13 cellular contexts compared by ENCODE assay signal in genomic region chr3:52292247-52293065, GRCh38. TPM values are rescaled to one million over a fixed set of nuclear protein-coding genes. Genes with fewer than 3 reads are reported as not detected.
DNase-seq lines count a peak whose midpoint lies in the region; ATAC-seq, FAIRE-seq and TF ChIP-seq lines count a peak whose summit lies in the region.
"Had no signal": no experiment of that assay in that cellular context is flagged by ENCODE, and none has a peak within 500 bp of the region (broad histone marks: within the 10 kb centered on the region; RNA-seq: fewer than 3 reads in every experiment).

No MANE protein-coding gene starts in this region.

- H3K27ac Mint-ChIP-seq in natural killer cell treated with Interleukin-12 subunit alpha and Interleukin-12 subunit beta and Interleukin-15 and Interleukin-18, amount 100 ng/mL, for 72 hours, result no peak overlapping the region
- H3K27ac Mint-ChIP-seq in natural killer cell, result no peak overlapping the region
- no peak overlapping the region for H3K27ac Mint-ChIP-seq in immature natural killer cell

- H3K9me3 Mint-ChIP-seq in natural killer cell treated with Interleukin-12 subunit alpha and Interleukin-12 subunit beta and Interleukin-15 and Interleukin-18, amount 100 ng/mL, for 72 hours, result no peaks in the 10 kb centered on the region
- H3K9me3 Mint-ChIP-seq in natural killer cell (no peaks in the 10 kb centered on the region), immature natural killer cell (no peaks in the 10 kb centered on the region)

- no peak overlapping the region for H3K56ac ChIP-seq in H1 (replicated peaks; ENCODE audit: insufficient read length, low read depth, low read length)

- no peaks in the 10 kb centered on the region for H3K27me3 Mint-ChIP-seq in natural killer cell treated with Interleukin-12 subunit alpha and Interleukin-12 subunit beta and Interleukin-15 and Interleukin-18, amount 100 ng/mL, for 72 hours
- H3K27me3 Mint-ChIP-seq in natural killer cell (ENCODE audit: low read depth in 2 of 2) (no peaks in the 10 kb centered on the region), immature natural killer cell (ENCODE audit: low read depth in 3 of 3) (peaks cover 6 to 11% (median 7%) of the 10 kb centered on the region in 3 donors)

- H3K9ac ChIP-seq in H1 (replicated peaks in 1 of 4; ENCODE audit: extremely low read depth in 1 of 4, low read depth in 3 of 4, low read length in 3 of 4) (no peak overlapping the region), mesenchymal stem cell (ENCODE audit: low read length) (no peak overlapping the region)

- TF ChIP-seq RAD21 in H1 (IDR thresholded peaks at IDR 0.05 in 1 of 2, conservative IDR thresholded peaks at IDR 0.05 in 1 of 2; ENCODE audit: low read depth in 2 of 2, low read length in 2 of 2), result no peak

- no peak overlapping the region for H4K91ac ChIP-seq in H1 (replicated peaks; ENCODE audit: insufficient read length, low read length)
- peak overlapping the region; percentile 31 for H4K91ac ChIP-seq in mesenchymal stem cell (ENCODE audit: low read length)

- H3K36me3 ChIP-seq in H1 (ENCODE audit: control insufficient read depth in 2 of 4, insufficient read depth in 4 of 4, low read length in 3 of 4) (no peaks in the 10 kb centered on the region), mesenchymal stem cell (ENCODE audit: control insufficient read depth in 1 of 2, insufficient read depth in 2 of 2, low read depth in 1 of 2, low read length in 2 of 2) (peaks cover 30 to 67% of the 10 kb centered on the region in 2 experiments)

- no peak overlapping the region for H3K4me3 Mint-ChIP-seq in natural killer cell treated with Interleukin-12 subunit alpha and Interleukin-12 subunit beta and Interleukin-15 and Interleukin-18, amount 100 ng/mL, for 72 hours
- no peak overlapping the region for H3K4me3 Mint-ChIP-seq in natural killer cell
- no peak overlapping the region for H3K4me3 Mint-ChIP-seq in immature natural killer cell

- no peaks in the 10 kb centered on the region for H3K9me3 ChIP-seq in H1 (ENCODE audit: insufficient read depth in 2 of 2, low read depth in 1 of 2, low read length in 1 of 2)
- H3K9me3 ChIP-seq in mesenchymal stem cell (ENCODE audit: control insufficient read depth, low read length), result no peaks in the 10 kb centered on the region

- H3K27me3 ChIP-seq in H1 (replicated peaks in 1 of 4; ENCODE audit: control insufficient read depth in 3 of 4, extremely low read depth in 1 of 4, insufficient read depth in 3 of 4, low read length in 3 of 4) (peaks cover 0 to under 1% (median under 1%) of the 10 kb centered on the region in 4 experiments; a peak in 2 of 7 replicates), mesenchymal stem cell (ENCODE audit: control insufficient read depth in 1 of 2, insufficient read depth in 1 of 2, low read length in 2 of 2) (peaks cover 0 to 4% of the 10 kb centered on the region in 2 experiments)

- no peak overlapping the region for H2BK20ac ChIP-seq in H1 (ENCODE audit: low read length)

- H3K23ac ChIP-seq in H1 (ENCODE audit: insufficient read length) (no peak overlapping the region), mesenchymal stem cell (ENCODE audit: low read length in 2 of 2) (no peak overlapping the region)

- H3K27ac ChIP-seq in H1 (ENCODE audit: low read depth, low read length) (no peak overlapping the region), mesenchymal stem cell (ENCODE audit: low read length, poor library complexity, severe bottlenecking) (no peak overlapping the region)

- no peak overlapping the region for H2AFZ ChIP-seq in H1 (ENCODE audit: low read length)
- no peak overlapping the region for H2AFZ ChIP-seq in mesenchymal stem cell (ENCODE audit: low read depth, low read length)

- H3K23me2 ChIP-seq in H1 (ENCODE audit: low read depth, low read length), result no peaks in the 10 kb centered on the region; the same call in 1 of the 2 replicates

- H3K4me2 ChIP-seq in H1 (ENCODE audit: insufficient read depth in 1 of 2, low read depth in 2 of 2, low read length in 2 of 2) (no peak overlapping the region), mesenchymal stem cell (ENCODE audit: low read length, poor library complexity, severe bottlenecking) (no peak overlapping the region)

- TF ChIP-seq POLR2A in H1 (IDR thresholded peaks at IDR 0.05; ENCODE audit: control extremely low read depth in 1 of 2, low read depth in 2 of 2, low read length in 2 of 2), result no peak

- H3K79me2 ChIP-seq in H1 (ENCODE audit: control insufficient read depth in 1 of 2, insufficient read depth in 2 of 2, low read length in 2 of 2), result no peaks in the 10 kb centered on the region

- no peak for FAIRE-seq in H1 (lab: Jason Lieb, UNC)
- FAIRE-seq: H54 had no signal

- CTCF ChIA-PET in H1 (lab: Charles Lee; ENCODE audit: partially characterized antibody), result interaction anchor here (0.6 to 15.3 kb wide), 25 partner anchors 7 to 216 kb away, joined by 3 to 198 read pairs (median 5); partner anchors contain the start of gene TWF2

- H2AK5ac ChIP-seq in H1 (ENCODE audit: low read depth, low read length) (no peak overlapping the region), mesenchymal stem cell (ENCODE audit: low read length, severe bottlenecking) (no peak overlapping the region)

- H3K4ac ChIP-seq in H1 (replicated peaks; ENCODE audit: insufficient read length, low read depth, low read length) (no peak overlapping the region), mesenchymal stem cell (ENCODE audit: low read depth in 1 of 2, low read length in 2 of 2) (no peak overlapping the region)

- H3K36me3 Mint-ChIP-seq in natural killer cell treated with Interleukin-12 subunit alpha and Interleukin-12 subunit beta and Interleukin-15 and Interleukin-18, amount 100 ng/mL, for 72 hours, result no peaks in the 10 kb centered on the region
- H3K36me3 Mint-ChIP-seq in natural killer cell (no peaks in the 10 kb centered on the region), immature natural killer cell (peaks cover 4 to 18% (median 15%) of the 10 kb centered on the region in 3 donors)

- no peak for ATAC-seq in natural killer cell treated with Interleukin-12 subunit alpha and Interleukin-12 subunit beta and Interleukin-15 and Interleukin-18, amount 100 ng/mL, for 72 hours
- ATAC-seq in natural killer cell (no peak), HG03432 (IDR thresholded peaks at IDR 0.05; ENCODE audit: unreplicated experiment) (no peak)

- POLR2A ChIA-PET in H1 (lab: Charles Lee; ENCODE audit: partially characterized antibody), result interaction anchor here (0.9 to 6.5 kb wide), 4 partner anchors 8 to 280 kb away, joined by 3 to 76 read pairs (median 4); partner anchors contain the start of gene WDR82

- H4K20me1 ChIP-seq in H1 (replicated peaks in 1 of 2; ENCODE audit: control insufficient read depth in 1 of 2, insufficient read depth in 2 of 2, low read length in 2 of 2), result no peaks in the 10 kb centered on the region

- peaks cover 22 to 27% of the 10 kb centered on the region in 2 donors for H3K4me1 Mint-ChIP-seq in natural killer cell treated with Interleukin-12 subunit alpha and Interleukin-12 subunit beta and Interleukin-15 and Interleukin-18, amount 100 ng/mL, for 72 hours (ENCODE audit: low read depth in 2 of 2)
- H3K4me1 Mint-ChIP-seq in natural killer cell (peaks cover 23 to 44% of the 10 kb centered on the region in 2 donors), immature natural killer cell (peaks cover 17 to 21% of the 10 kb centered on the region in 2 donors)

- H4K8ac ChIP-seq in H1 (ENCODE audit: extremely low read depth, insufficient read depth, low read length) (peak overlapping the region; percentile 31; the same call in 1 of the 2 replicates), mesenchymal stem cell (ENCODE audit: low read length) (peak overlapping the region; percentile 28)

- H2BK15ac ChIP-seq in H1 (ENCODE audit: low read length) (no peak overlapping the region), mesenchymal stem cell (ENCODE audit: low read depth, poor library complexity, severe bottlenecking) (no peak overlapping the region)

- H3K18ac ChIP-seq in H1 (ENCODE audit: extremely low read depth, low read length), result no peak overlapping the region
- no peak overlapping the region for H3K18ac ChIP-seq in mesenchymal stem cell (ENCODE audit: low read depth in 1 of 2, low read length in 2 of 2)

- H2BK5ac ChIP-seq in H1 (ENCODE audit: low read depth, low read length) (peak overlapping the region; percentile 1; the same call in 1 of the 2 replicates), mesenchymal stem cell (ENCODE audit: low read depth, low read length, poor library complexity, severe bottlenecking) (no peak overlapping the region)

- H4K5ac ChIP-seq in H1 (ENCODE audit: insufficient read length, low read depth, low read length), result no peak overlapping the region

- no peak overlapping the region for H3K4me3 ChIP-seq in H1 (ENCODE audit: extremely low read depth in 1 of 4, insufficient read depth in 2 of 4, low read depth in 3 of 4, low read length in 4 of 4)
- H3K4me3 ChIP-seq in mesenchymal stem cell (ENCODE audit: insufficient read depth in 1 of 2, low read depth in 1 of 2, low read length in 2 of 2), result no peak overlapping the region

- peaks cover 0 to 2% (median 0%) of the 10 kb centered on the region in 4 experiments; a peak in 1 of 7 replicates for H3K4me1 ChIP-seq in H1 (replicated peaks in 1 of 4; ENCODE audit: control insufficient read depth in 3 of 4, insufficient read depth in 4 of 4, low read length in 3 of 4)
- H3K4me1 ChIP-seq in mesenchymal stem cell (ENCODE audit: control insufficient read depth, insufficient read depth, low read depth, low read length), result peaks cover 16% of the 10 kb centered on the region

- DNase-seq in natural killer cell treated with Interleukin-12 subunit alpha and Interleukin-12 subunit beta and Interleukin-15 and Interleukin-18, amount 100 ng/mL, for 72 hours (ENCODE audit: low spot score), result peak; percentile 39
- DNase-seq in natural killer cell (no peak), H1 (ENCODE audit: low read depth in 1 of 2, low spot score in 2 of 2) (no peak), mesenchymal stem cell (no peak), SHP77 (lab: John Stamatoyannopoulos, UW) (no peak), immature natural killer cell (no peak)
- DNase-seq: COR-L47, Kasumi-1, NCI-H1105, NCI-H1694, NCI-H510A treated with DMSO at 0.1 percent for 48 hours had no signal

- H3K79me1 ChIP-seq in H1 (ENCODE audit: low read depth, low read length) (no peaks in the 10 kb centered on the region; the same call in 1 of the 2 replicates), mesenchymal stem cell (replicated peaks; ENCODE audit: low read length, poor library complexity, severe bottlenecking) (peaks cover 35% of the 10 kb centered on the region)

- no peak overlapping the region for H2BK12ac ChIP-seq in H1 (ENCODE audit: low read depth, low read length)
- no peak overlapping the region for H2BK12ac ChIP-seq in mesenchymal stem cell (ENCODE audit: low read length in 2 of 2)

- TF ChIP-seq CTCF in natural killer cell (IDR thresholded peaks at IDR 0.05) (no peak), H1 (IDR thresholded peaks at IDR 0.05; ENCODE audit: control extremely low read depth in 1 of 3, insufficient read depth in 1 of 3, low read depth in 1 of 3, low read length in 3 of 3) (no peak)

- TF ChIP-seq EP300 in H1 (IDR thresholded peaks at IDR 0.05; ENCODE audit: borderline replicate concordance in 1 of 2, low read depth in 2 of 2, low read length in 2 of 2), result no peak

- no peak overlapping the region for H3K14ac ChIP-seq in H1 (ENCODE audit: insufficient read length)
- H3K14ac ChIP-seq in mesenchymal stem cell (ENCODE audit: low read length in 2 of 2), result no peak overlapping the region

- H2BK120ac ChIP-seq in H1 (replicated peaks; ENCODE audit: low read depth, low read length) (no peak overlapping the region), mesenchymal stem cell (ENCODE audit: low read depth, low read length) (no peak overlapping the region)

- intact Hi-C loops in natural killer cell (cut with micrococcal nuclease), result no loop called here

- 94% methylated on average over 20 of the region's 20 CpGs; no CpG with 5 or more reads in 1 of the 2 experiments for WGBS in H1 (ENCODE audit: extremely low coverage in 1 of 2, insufficient coverage in 1 of 2, insufficient read length in 1 of 2, insufficient replicate concordance in 2 of 2, low coverage in 1 of 2, low lambda C conversion rate in 2 of 2, missing lambda C conversion rate in 1 of 2), 2 experiments
- 95% methylated on average over 20 of the region's 20 CpGs for WGBS in mesenchymal stem cell

RNA-seq across cellular contexts. Expression of gene GLYCTK, which starts 4.8 kb away (rescaled TPM):
- 10 to 100 TPM; 26.0 to 34.2 TPM for total RNA-seq in natural killer cell treated with Interleukin-12 subunit alpha and Interleukin-12 subunit beta and Interleukin-15 and Interleukin-18, amount 100 ng/mL, for 72 hours
- total RNA-seq in natural killer cell, result 10 to 100 TPM; 43.3 to 60.8 (median 45.2) TPM
- total RNA-seq in H1 (2021; fragmentation: NEBNext Ultra II Directional; extraction: Animal tissue kit (Norgen Biotek cat#: 25700)), result 3.5 and 4.2 TPM in 2 replicates
- 8.7 and 11.1 TPM in 2 replicates for polyA plus RNA-seq in H1 (2011; rRNA removed)
- polyA plus RNA-seq in H1 (2011; cell fraction: cytosol; rRNA removed), result 10.1 TPM
- polyA plus RNA-seq in H1 (2011; cell fraction: nucleus; rRNA removed), result 23.2 TPM
- 4.5 to 7.2 TPM (median 6.2 TPM) in 4 replicates for polyA plus RNA-seq in H1 (2012, experiment 1 of 2)
- 6.8 TPM for polyA plus RNA-seq in H1 (2012, experiment 2 of 2)
- 3.0 TPM for polyA plus RNA-seq in H1 (2013, experiment 1 of 2)
- 2.4 TPM for polyA plus RNA-seq in H1 (2013, experiment 2 of 2)
- polyA minus RNA-seq in H1 (2011; rRNA and poly(A)+ RNA removed), result 6.1 and 8.1 TPM in 2 replicates
- polyA minus RNA-seq in H1 (2011; cell fraction: cytosol; rRNA and poly(A)+ RNA removed), result 4.9 TPM
- polyA minus RNA-seq in H1 (2011; cell fraction: nucleus; rRNA and poly(A)+ RNA removed), result 14.2 TPM
- 2.2 TPM for polyA plus RNA-seq in mesenchymal stem cell (2013, experiment 1 of 2)
- polyA plus RNA-seq in mesenchymal stem cell (2013, experiment 2 of 2), result 2.4 TPM
- polyA plus RNA-seq in immature natural killer cell, result 10 to 100 TPM in 2 of 3 donors, 1 to 10 TPM in 1; 8.2 to 14.5 (median 12.1) TPM

RNA-seq across cellular contexts. Expression of gene WDR82, which starts 14.0 kb away (rescaled TPM):
- 10 to 100 TPM; 82.8 to 87.4 TPM for total RNA-seq in natural killer cell treated with Interleukin-12 subunit alpha and Interleukin-12 subunit beta and Interleukin-15 and Interleukin-18, amount 100 ng/mL, for 72 hours
- total RNA-seq in natural killer cell, result 100 to 1,000 TPM; 108 to 131 (median 109) TPM
- 77.2 and 82.7 TPM in 2 replicates for total RNA-seq in H1 (2021; fragmentation: NEBNext Ultra II Directional; extraction: Animal tissue kit (Norgen Biotek cat#: 25700))
- polyA plus RNA-seq in H1 (2011; rRNA removed) (25.8 and 33.5 TPM in 2 replicates), immature natural killer cell (10 to 100 TPM; 76.9 to 99.5 (median 81.5) TPM)
- polyA plus RNA-seq in H1 (2011; cell fraction: cytosol; rRNA removed), result 39.1 TPM
- 15.2 TPM for polyA plus RNA-seq in H1 (2011; cell fraction: nucleus; rRNA removed)
- polyA plus RNA-seq in H1 (2012, experiment 1 of 2), result 51.4 to 74.4 TPM (median 59.0 TPM) in 4 replicates
- polyA plus RNA-seq in H1 (2012, experiment 2 of 2), result 15.1 TPM
- polyA plus RNA-seq in H1 (2013, experiment 1 of 2), result 26.5 TPM
- polyA plus RNA-seq in H1 (2013, experiment 2 of 2), result 26.3 TPM
- polyA minus RNA-seq in H1 (2011; rRNA and poly(A)+ RNA removed), result 75.6 and 86.5 TPM in 2 replicates
- 38.2 TPM for polyA minus RNA-seq in H1 (2011; cell fraction: cytosol; rRNA and poly(A)+ RNA removed)
- polyA minus RNA-seq in H1 (2011; cell fraction: nucleus; rRNA and poly(A)+ RNA removed), result 25.1 TPM
- 29.2 TPM for polyA plus RNA-seq in mesenchymal stem cell (2013, experiment 1 of 2)
- 30.0 TPM for polyA plus RNA-seq in mesenchymal stem cell (2013, experiment 2 of 2)

RNA-seq across cellular contexts. Expression of gene DNAH1, which starts 23.7 kb away (rescaled TPM):
- 10 to 100 TPM; 24.3 to 35.4 TPM for total RNA-seq in natural killer cell treated with Interleukin-12 subunit alpha and Interleukin-12 subunit beta and Interleukin-15 and Interleukin-18, amount 100 ng/mL, for 72 hours
- total RNA-seq in natural killer cell, result 10 to 100 TPM; 72.3 to 81.7 (median 74.2) TPM
- 0.63 and 1.5 TPM in 2 replicates for total RNA-seq in H1 (2021; fragmentation: NEBNext Ultra II Directional; extraction: Animal tissue kit (Norgen Biotek cat#: 25700))
- polyA plus RNA-seq in H1 (2011; rRNA removed) (1.0 and 1.9 TPM in 2 replicates), immature natural killer cell (1 to 10 TPM in 1 of 3 donors, under 1 TPM in 2; 0.31 to 1.8 (median 0.73) TPM)
- 1.1 TPM for polyA plus RNA-seq in H1 (2011; cell fraction: cytosol; rRNA removed)
- 10.6 TPM for polyA plus RNA-seq in H1 (2011; cell fraction: nucleus; rRNA removed)
- polyA plus RNA-seq in H1 (2012, experiment 1 of 2), result 0.35 to 1.7 TPM (median 1.0 TPM) in 4 replicates
- polyA plus RNA-seq in H1 (2012, experiment 2 of 2), result 0.13 TPM
- 0.22 TPM for polyA plus RNA-seq in H1 (2013, experiment 1 of 2)
- polyA plus RNA-seq in H1 (2013, experiment 2 of 2), result 0.20 TPM
- 4.0 and 4.2 TPM in 2 replicates for polyA minus RNA-seq in H1 (2011; rRNA and poly(A)+ RNA removed)
- 2.2 TPM for polyA minus RNA-seq in H1 (2011; cell fraction: cytosol; rRNA and poly(A)+ RNA removed)
- 6.1 TPM for polyA minus RNA-seq in H1 (2011; cell fraction: nucleus; rRNA and poly(A)+ RNA removed)
- polyA plus RNA-seq in mesenchymal stem cell (2013, experiment 1 of 2), result 1.0 TPM
- polyA plus RNA-seq in mesenchymal stem cell (2013, experiment 2 of 2), result 1.0 TPM

RNA-seq across cellular contexts. Expression of gene PPM1M, which starts 46.9 kb away (rescaled TPM):
- 10 to 100 TPM; 45.7 to 47.7 TPM for total RNA-seq in natural killer cell treated with Interleukin-12 subunit alpha and Interleukin-12 subunit beta and Interleukin-15 and Interleukin-18, amount 100 ng/mL, for 72 hours
- total RNA-seq in natural killer cell, result 10 to 100 TPM; 66.0 to 83.7 (median 77.8) TPM
- 5.2 and 5.4 TPM in 2 replicates for total RNA-seq in H1 (2021; fragmentation: NEBNext Ultra II Directional; extraction: Animal tissue kit (Norgen Biotek cat#: 25700))
- 5.1 and 6.3 TPM in 2 replicates for polyA plus RNA-seq in H1 (2011; rRNA removed)
- 6.3 TPM for polyA plus RNA-seq in H1 (2011; cell fraction: cytosol; rRNA removed)
- polyA plus RNA-seq in H1 (2011; cell fraction: nucleus; rRNA removed), result 15.4 TPM
- 4.8 to 6.4 TPM (median 5.3 TPM) in 4 replicates for polyA plus RNA-seq in H1 (2012, experiment 1 of 2)
- 5.8 TPM for polyA plus RNA-seq in H1 (2012, experiment 2 of 2)
- polyA plus RNA-seq in H1 (2013, experiment 1 of 2), result 2.7 TPM
- 3.0 TPM for polyA plus RNA-seq in H1 (2013, experiment 2 of 2)
- 7.5 and 11.2 TPM in 2 replicates for polyA minus RNA-seq in H1 (2011; rRNA and poly(A)+ RNA removed)
- polyA minus RNA-seq in H1 (2011; cell fraction: cytosol; rRNA and poly(A)+ RNA removed), result 5.2 TPM
- polyA minus RNA-seq in H1 (2011; cell fraction: nucleus; rRNA and poly(A)+ RNA removed), result 2.0 TPM
- polyA plus RNA-seq in mesenchymal stem cell (2013, experiment 1 of 2), result 11.3 TPM
- 10.9 TPM for polyA plus RNA-seq in mesenchymal stem cell (2013, experiment 2 of 2)
- polyA plus RNA-seq in immature natural killer cell, result 10 to 100 TPM; 57.1 to 83.6 (median 66.8) TPM

RNA-seq across cellular contexts. Expression of gene TWF2, which starts 53.5 kb away (rescaled TPM):
- 100 to 1,000 TPM in 1 of 2 donors, 10 to 100 TPM in 1; 90.3 to 117 TPM for total RNA-seq in natural killer cell treated with Interleukin-12 subunit alpha and Interleukin-12 subunit beta and Interleukin-15 and Interleukin-18, amount 100 ng/mL, for 72 hours
- total RNA-seq in natural killer cell, result 10 to 100 TPM; 49.2 to 76.6 (median 52.0) TPM
- 62.6 and 65.2 TPM in 2 replicates for total RNA-seq in H1 (2021; fragmentation: NEBNext Ultra II Directional; extraction: Animal tissue kit (Norgen Biotek cat#: 25700))
- polyA plus RNA-seq in H1 (2011; rRNA removed) (90.4 and 135 TPM in 2 replicates), immature natural killer cell (100 to 1,000 TPM in 2 of 3 donors, 10 to 100 TPM in 1; 96.4 to 159 (median 143) TPM)
- 119 TPM for polyA plus RNA-seq in H1 (2011; cell fraction: cytosol; rRNA removed)
- polyA plus RNA-seq in H1 (2011; cell fraction: nucleus; rRNA removed), result 109 TPM
- 54.0 to 76.2 TPM (median 70.9 TPM) in 4 replicates for polyA plus RNA-seq in H1 (2012, experiment 1 of 2)
- polyA plus RNA-seq in H1 (2012, experiment 2 of 2), result 80.6 TPM
- 44.5 TPM for polyA plus RNA-seq in H1 (2013, experiment 1 of 2)
- 43.3 TPM for polyA plus RNA-seq in H1 (2013, experiment 2 of 2)
- 48.4 and 59.6 TPM in 2 replicates for polyA minus RNA-seq in H1 (2011; rRNA and poly(A)+ RNA removed)
- 55.5 TPM for polyA minus RNA-seq in H1 (2011; cell fraction: cytosol; rRNA and poly(A)+ RNA removed)
- polyA minus RNA-seq in H1 (2011; cell fraction: nucleus; rRNA and poly(A)+ RNA removed), result 25.6 TPM
- 91.9 TPM for polyA plus RNA-seq in mesenchymal stem cell (2013, experiment 1 of 2)
- 91.8 TPM for polyA plus RNA-seq in mesenchymal stem cell (2013, experiment 2 of 2)

Comparison
In these comparisons a context has a peak if more than half of its experiments do, and no peak if none do; other contexts are left out.
1. RNA of gene DNAH1, which starts 23.7 kb away (total RNA-seq): 72.3 to 81.7 TPM in natural killer cell and 24.3 to 35.4 TPM in natural killer cell treated with Interleukin-12 subunit alpha and Interleukin-12 subunit beta and Interleukin-15 and Interleukin-18, amount 100 ng/mL, for 72 hours; 0.63 to 1.5 TPM in H1; every median in the first group is over 10 times any median in the second.